Comparison of ENCODE assay signal across 26 cellular contexts in the genomic region with DNA sequence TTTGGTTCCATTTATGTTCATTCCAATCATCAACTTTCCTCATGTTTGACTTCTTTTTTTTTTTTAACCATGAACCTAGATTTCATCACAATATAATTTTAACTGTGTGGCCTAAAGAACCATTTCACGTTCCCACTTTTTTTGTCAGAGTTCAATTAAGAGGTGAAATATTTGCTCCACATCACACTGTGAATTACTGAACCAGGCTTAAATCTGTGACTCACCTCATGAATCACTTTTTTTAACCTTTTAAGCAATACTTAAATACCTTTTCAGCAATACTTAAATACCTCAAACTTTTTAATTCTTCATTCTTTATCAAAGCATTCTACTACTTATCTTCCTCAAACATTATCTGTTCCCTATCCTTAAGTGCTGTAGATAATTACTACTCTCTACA.
DNase-seq lines count a peak whose midpoint lies in the region; ATAC-seq, FAIRE-seq and TF ChIP-seq lines count a peak whose summit lies in the region.
"Had no signal": no experiment of that assay in that cellular context is flagged by ENCODE, and none has a peak within 500 bp of the region (broad histone marks: within the 10 kb centered on the region; RNA-seq: fewer than 3 reads in every experiment).

No MANE protein-coding gene starts in this region.

- DNase-seq in H54 (ENCODE audit: insufficient read length, low spot score): no peak
- peak; percentile 28 for DNase-seq in NCI-H69 (lab: John Stamatoyannopoulos, UW)
- peak; percentile 0 for DNase-seq in choroid plexus epithelial cell (ENCODE audit: low read depth)
- DNase-seq in non-pigmented ciliary epithelial cell (ENCODE audit: low read depth): peak; percentile 18
- no peak for DNase-seq in Karpas-422
- DNase-seq in activated CD8-positive, alpha-beta memory T cell treated with anti-CD3 and anti-CD28 coated beads for 24 hours: no peak
- DNase-seq in 8988T: no peak
- DNase-seq: activated CD8-positive, alpha-beta T cell treated with anti-CD3 and anti-CD28 coated beads for 36 hours; activated T-cell treated with anti-CD3 and anti-CD28 coated beads for 4 hours; Calu3; cerebellar nuclear complex; DND-41; erythroblast; heart left ventricle; mammary epithelial cell; NCI-H1105; stimulated activated naive B cell treated with anti-CD40 and anti-IgM and Interleukin-4, amounts not matched to agents 10 μg/mL and 1 μg/mL and 100 μg/mL, for 72 hours; T-helper 17 cell; upper lobe of right lung had no signal

- FAIRE-seq in H54 (lab: Jason Lieb, UNC): peak; percentile 65
- FAIRE-seq: GM18507 had no signal

- H3K4me1 ChIP-seq in Karpas-422 (ENCODE audit: low read length): no peaks in the 10 kb centered on the region
- H3K4me1 ChIP-seq: ascending aorta, heart left ventricle, suprapubic skin, upper lobe of right lung had no signal

- no peaks in the 10 kb centered on the region for H3K79me2 ChIP-seq in Karpas-422 (ENCODE audit: low read length)

- no peaks in the 10 kb centered on the region for H3K9me2 ChIP-seq in Karpas-422 (replicated peaks; ENCODE audit: insufficient read depth, low read length)

- no peaks in the 10 kb centered on the region for H3K36me3 ChIP-seq in Karpas-422 (ENCODE audit: insufficient read depth, low read length)
- H3K36me3 ChIP-seq: ascending aorta, heart left ventricle, suprapubic skin, upper lobe of right lung had no signal

- H3K9me3 ChIP-seq in Karpas-422 (ENCODE audit: low read length): peaks cover 27% of the 10 kb centered on the region
- H3K9me3 ChIP-seq: ascending aorta, suprapubic skin, upper lobe of right lung had no signal

- TF ChIP-seq POLR2A in H54 (IDR thresholded peaks at IDR 0.05; ENCODE audit: low read depth, low read length): no peak

- no peak overlapping the region for H2AFZ ChIP-seq in Karpas-422 (ENCODE audit: low read length)

- no peak overlapping the region for H3K4me2 ChIP-seq in Karpas-422 (ENCODE audit: low read depth, low read length, poor library complexity, severe bottlenecking)

- no peaks in the 10 kb centered on the region for H4K20me1 ChIP-seq in Karpas-422 (ENCODE audit: insufficient read depth, low read depth, low read length)

- no peaks in the 10 kb centered on the region for H3K27me3 ChIP-seq in Karpas-422 (ENCODE audit: low read length)
- H3K27me3 ChIP-seq: ascending aorta, heart left ventricle, suprapubic skin, upper lobe of right lung had no signal

- no peak for ATAC-seq in GM19023 (IDR thresholded peaks at IDR 0.05; ENCODE audit: unreplicated experiment)
- ATAC-seq: activated CD8-positive, alpha-beta T cell treated with anti-CD3 and anti-CD28 coated beads for 36 hours; activated naive CD4-positive, alpha-beta T cell treated with anti-CD3 and anti-CD28 coated beads, Interleukin-2, amount 50 U/mL, for 72 hours; heart left ventricle; stimulated activated naive B cell treated with anti-CD40 and anti-IgM and Interleukin-4, amounts not matched to agents 10 μg/mL and 1 μg/mL and 100 μg/mL, for 72 hours; T-helper 17 cell; upper lobe of right lung had no signal

- no peak for TF ChIP-seq CTCF in choroid plexus epithelial cell (conservative IDR thresholded peaks at IDR 0.05; ENCODE audit: low read depth, low read length)

- H3K9ac ChIP-seq in Karpas-422 (ENCODE audit: low read length): no peak overlapping the region

- H3K4me3 ChIP-seq in choroid plexus epithelial cell (ENCODE audit: low read depth, low read length) (no peak overlapping the region), Karpas-422 (ENCODE audit: low read length) (no peak overlapping the region)
- H3K4me3 ChIP-seq: ascending aorta, heart left ventricle, suprapubic skin, upper lobe of right lung had no signal

- H3K27ac ChIP-seq in Karpas-422 (ENCODE audit: low read length): no peak overlapping the region
- H3K27ac ChIP-seq: ascending aorta, C4-2B, heart left ventricle, HL-60, suprapubic skin, upper lobe of right lung had no signal

Comparison
In these comparisons a context has a peak if more than half of its experiments do, and no peak if none do; other contexts are left out.
1. DNase-seq: peak in NCI-H69 (single experiment), choroid plexus epithelial cell (single experiment) and non-pigmented ciliary epithelial cell (single experiment); none in H54 (single experiment), Karpas-422 (single experiment), activated CD8-positive, alpha-beta memory T cell treated with anti-CD3 and anti-CD28 coated beads for 24 hours (single experiment) and 8988T (single experiment).